Comparison of ENCODE assay signal across 35 cellular contexts in genomic region chr5:112250551-112250950, GRCh38.
"Had no signal": no experiment of that assay in that cellular context is flagged by ENCODE, and none has a peak within 500 bp of the region (broad histone marks: within the 10 kb centered on the region; RNA-seq: fewer than 3 reads in every experiment).

No MANE protein-coding gene starts in this region.

- DNase-seq: Karpas-422, Kasumi-1, KG1, MG63, MM.1S, MV-4-11, NCI-H1048, NCI-H1092, NCI-H1092 treated with DMSO at 0.1 percent for 48 hours, NCI-H1105, NCI-H1105 treated with DMSO at 0.1 percent for 48 hours, NCI-H1417, NCI-H1417 treated with DMSO at 0.1 percent for 48 hours, NCI-H1436, NCI-H1436 treated with DMSO at 0.1 percent for 48 hours, NCI-H146, NCI-H1694, NCI-H1694 treated with DMSO at 0.1 percent for 48 hours, NCI-H187, NCI-H187 treated with DMSO at 0.1 percent for 48 hours, NCI-H1930, NCI-H2029, NCI-H2029 treated with DMSO at 0.1 percent for 48 hours, NCI-H2081, NCI-H2081 treated with DMSO at 0.1 percent for 48 hours, NCI-H2107, NCI-H2171, NCI-H2171 treated with DMSO at 0.1 percent for 48 hours, NCI-H2227 treated with DMSO at 0.1 percent for 48 hours, NCI-H226, NCI-H345, NCI-H446, NCI-H446 treated with DMSO at 0.1 percent for 48 hours, NCI-H510A had no signal

- H3K36me3 ChIP-seq: MG63 had no signal

- H3K27ac ChIP-seq: KMS-11 had no signal

- H3K4me3 ChIP-seq: MG63 had no signal

- H3K9me3 ChIP-seq: MG63 had no signal
